In genomic region chr1:23910553-23911246, GRCh38 we compare ENCODE assay signal across 16 cellular contexts.
DNase-seq lines count a peak whose midpoint lies in the region; ATAC-seq and TF ChIP-seq lines count a peak whose summit lies in the region.
"Had no signal": no experiment of that assay in that cellular context is flagged by ENCODE, and none has a peak within 500 bp of the region (broad histone marks: within the 10 kb centered on the region; RNA-seq: fewer than 3 reads in every experiment).

No MANE protein-coding gene starts in this region.

- in situ Hi-C loops in brain microvascular endothelial cell (cut with HindIII; ENCODE audit: low pct_ligation_motif_present, low sequenced_read_pairs): no loop called here

- no peaks in the 10 kb centered on the region for H3K36me3 ChIP-seq in brain microvascular endothelial cell (replicated peaks)
- H3K36me3 ChIP-seq: cardiac muscle cell, heart left ventricle, neural progenitor cell, thoracic aorta had no signal

- no peaks in the 10 kb centered on the region for H3K9me3 Mint-ChIP-seq in dendritic cell treated with granulocyte-macrophage colony-stimulating factor and Interleukin-4, amounts not matched to agents 40 ng/mL and 50 ng/mL, for 4 days
- H3K9me3 Mint-ChIP-seq: neural progenitor cell had no signal

- H3K27me3 ChIP-seq in brain microvascular endothelial cell (replicated peaks): peaks cover 4% of the 10 kb centered on the region
- H3K27me3 ChIP-seq: neural progenitor cell had no signal

- peak overlapping the region; percentile 39 for H3K27ac Mint-ChIP-seq in dendritic cell treated with granulocyte-macrophage colony-stimulating factor and Interleukin-4, amounts not matched to agents 40 ng/mL and 50 ng/mL, for 4 days
- H3K27ac Mint-ChIP-seq: neural progenitor cell had no signal

- DNase-seq in GM10266 (ENCODE audit: extremely low spot score): peak; percentile 48
- DNase-seq in NAMALWA (ENCODE audit: low spot score): peak; percentile 52
- DNase-seq in brain microvascular endothelial cell: no peak
- DNase-seq in COR-L47 (lab: John Stamatoyannopoulos, UW): no peak
- no peak for DNase-seq in erythroblast (lab: John Stamatoyannopoulos, UW)
- DNase-seq: heart left ventricle, NCI-H1105, NCI-H524 treated with DMSO at 0.1 percent for 48 hours, SHP77 treated with DMSO at 0.1 percent for 48 hours had no signal

- H3K4me3 Mint-ChIP-seq in dendritic cell treated with granulocyte-macrophage colony-stimulating factor and Interleukin-4, amounts not matched to agents 40 ng/mL and 50 ng/mL, for 4 days: no peak overlapping the region
- H3K4me3 Mint-ChIP-seq: neural progenitor cell had no signal

- no peaks in the 10 kb centered on the region for H3K36me3 Mint-ChIP-seq in dendritic cell treated with granulocyte-macrophage colony-stimulating factor and Interleukin-4, amounts not matched to agents 40 ng/mL and 50 ng/mL, for 4 days (ENCODE audit: low read depth)
- H3K36me3 Mint-ChIP-seq: neural progenitor cell had no signal

- TF ChIP-seq CTCF in GM10266 (IDR thresholded peaks at IDR 0.05; ENCODE audit: control insufficient read depth, insufficient read depth, low read depth, missing control alignments): no peak
- no peak for TF ChIP-seq CTCF in brain microvascular endothelial cell (IDR thresholded peaks at IDR 0.05; ENCODE audit: low read depth, low read length, missing control alignments)

- H3K27ac ChIP-seq in brain microvascular endothelial cell: no peak overlapping the region
- H3K27ac ChIP-seq: cardiac muscle cell, heart left ventricle, neural progenitor cell, thoracic aorta had no signal

- intact Hi-C loops in dendritic cell treated with granulocyte-macrophage colony-stimulating factor and Interleukin-4, amounts not matched to agents 40 ng/mL and 50 ng/mL, for 4 days (cut with micrococcal nuclease): no loop called here

- ATAC-seq in GM19023 (IDR thresholded peaks at IDR 0.05; ENCODE audit: unreplicated experiment): no peak
- ATAC-seq: heart left ventricle, left lobe of liver had no signal

- H3K4me3 ChIP-seq in brain microvascular endothelial cell (ENCODE audit: low read depth, low read length): no peak overlapping the region
- H3K4me3 ChIP-seq: cardiac muscle cell, heart left ventricle, neural progenitor cell, thoracic aorta had no signal

- TF ChIP-seq POLR2A in GM19099 (IDR thresholded peaks at IDR 0.05; ENCODE audit: extremely low read depth, insufficient read length, low read depth): peak; percentile 65
- no peak for TF ChIP-seq POLR2A in erythroblast (IDR thresholded peaks at IDR 0.05; ENCODE audit: low read length)

- no peaks in the 10 kb centered on the region for H3K27me3 Mint-ChIP-seq in dendritic cell treated with granulocyte-macrophage colony-stimulating factor and Interleukin-4, amounts not matched to agents 40 ng/mL and 50 ng/mL, for 4 days

- peaks cover 72% of the 10 kb centered on the region for H3K4me1 Mint-ChIP-seq in dendritic cell treated with granulocyte-macrophage colony-stimulating factor and Interleukin-4, amounts not matched to agents 40 ng/mL and 50 ng/mL, for 4 days (ENCODE audit: low read depth)

Comparison
In these comparisons a context has a peak if more than half of its experiments do, and no peak if none do; other contexts are left out.
1. DNase-seq: peak in GM10266 (single experiment) and NAMALWA (single experiment); none in brain microvascular endothelial cell (single experiment), COR-L47 (single experiment) and erythroblast (0 of 2).